ENCODE assay signal across 8 cellular contexts in genomic region chr15:88878720-88879184, GRCh38. TPM values are rescaled to one million over a fixed set of nuclear protein-coding genes. Genes with fewer than 3 reads are reported as not detected.
A peak's percentile ranks its signal among the peaks of the same experiment; 100 is the strongest.
DNase-seq lines count a peak whose midpoint lies in the region; ATAC-seq and TF ChIP-seq lines count a peak whose summit lies in the region.

No MANE protein-coding gene starts in this region.

- TF ChIP-seq RAD21 in HCT116 (IDR thresholded peaks at IDR 0.05; ENCODE audit: low read depth) = peak; percentile 78

- no peak overlapping the region for H3K27ac Mint-ChIP-seq in activated T-helper 2 cell treated with anti-CD3 and anti-CD28 coated beads, Interferon-gamma antibody, Interleukin-2, Interleukin-4, amounts not matched to agents 10 μg/mL and 5 μg/mL and 100 μg/mL, durations not matched to agents 14 hours and 24 hours and 36 hours

- peaks cover 0 to 10% of the 10 kb centered on the region in 2 experiments; a peak in 2 of 4 replicates for H3K4me1 ChIP-seq in HCT116 (ENCODE audit: control insufficient read depth in 1 of 2, insufficient read depth in 2 of 2, low read length in 2 of 2)
- no peaks in the 10 kb centered on the region for H3K4me1 ChIP-seq in left ventricle myocardium inferior

- POLR2A ChIA-PET in HCT116 (lab: Charles Lee) = interaction anchor here (1.0 to 1.2 kb wide), 2 partner anchors 258 to 421 kb away, joined by 3 to 4 read pairs; partner anchors contain the start of gene AEN

- TF ChIP-seq POLR2A in HCT116 (IDR thresholded peaks at IDR 0.05; ENCODE audit: borderline replicate concordance, extremely low read depth, insufficient read depth, insufficient read length) = no peak

- H3K79me2 ChIP-seq in HCT116 (ENCODE audit: insufficient read depth, low read length) = no peaks in the 10 kb centered on the region

- intact Hi-C loops in HCT116 (cut with micrococcal nuclease) (no loop called here), left ventricle myocardium inferior (cut with micrococcal nuclease) (no loop called here)
- intact Hi-C loops in activated T-helper 2 cell treated with anti-CD3 and anti-CD28 coated beads, Interferon-gamma antibody, Interleukin-2, Interleukin-4, amounts not matched to agents 10 μg/mL and 5 μg/mL and 100 μg/mL, durations not matched to agents 14 hours and 24 hours and 36 hours (cut with micrococcal nuclease) = no loop called here

- H3K4me3 ChIP-seq in HCT116 (replicated peaks in 1 of 2; ENCODE audit: low read depth in 1 of 2, low read length in 2 of 2) = no peak overlapping the region
- no peak overlapping the region for H3K4me3 ChIP-seq in left ventricle myocardium inferior

- H3K4me1 Mint-ChIP-seq in activated T-helper 2 cell treated with anti-CD3 and anti-CD28 coated beads, Interferon-gamma antibody, Interleukin-2, Interleukin-4, amounts not matched to agents 10 μg/mL and 5 μg/mL and 100 μg/mL, durations not matched to agents 14 hours and 24 hours and 36 hours (ENCODE audit: low read depth) = no peaks in the 10 kb centered on the region

- no peak overlapping the region for H2AFZ ChIP-seq in HCT116 (ENCODE audit: low read depth, low read length, poor library complexity, severe bottlenecking)

- peaks cover 32% of the 10 kb centered on the region for H3K36me3 Mint-ChIP-seq in activated T-helper 2 cell treated with anti-CD3 and anti-CD28 coated beads, Interferon-gamma antibody, Interleukin-2, Interleukin-4, amounts not matched to agents 10 μg/mL and 5 μg/mL and 100 μg/mL, durations not matched to agents 14 hours and 24 hours and 36 hours (ENCODE audit: low read depth)

- H3K27ac ChIP-seq in HCT116 (ENCODE audit: low read depth, low read length) (no peak overlapping the region), left ventricle myocardium inferior (replicated peaks) (no peak overlapping the region)

- no TSS peak for BruUV-seq in HCT116 (replicated peaks; lab: Mats Ljungman, UMichigan)

- ATAC-seq in HCT116 = peak; percentile 98

- DNase-seq in NCI-H1436 (lab: John Stamatoyannopoulos, UW) (peak; percentile 79), NCI-H1436 treated with DMSO at 0.1 percent for 48 hours (lab: John Stamatoyannopoulos, UW) (no peak), HCT116 (ENCODE audit: low read depth, low spot score) (no peak), NCI-H82 treated with DMSO at 0.1 percent for 48 hours (lab: John Stamatoyannopoulos, UW; ENCODE audit: unreplicated experiment) (peak; percentile 4), left ventricle myocardium inferior (no peak), DMS79 (lab: John Stamatoyannopoulos, UW) (no peak)
- peak; percentile 27 for DNase-seq in activated T-helper 2 cell treated with anti-CD3 and anti-CD28 coated beads, Interferon-gamma antibody, Interleukin-2, Interleukin-4, amounts not matched to agents 10 μg/mL and 5 μg/mL and 100 μg/mL, durations not matched to agents 14 hours and 24 hours and 36 hours (ENCODE audit: low spot score)
- peak; percentile 60 for DNase-seq in stimulated activated CD8-positive, alpha-beta memory T cell treated with anti-CD3 and anti-CD28 coated beads, Interleukin-4, amount 100 ng/mL, for 48 hours

- TF ChIP-seq CTCF in HCT116 (IDR thresholded peaks at IDR 0.05 in 2 of 3, conservative IDR thresholded peaks at IDR 0.05 in 1 of 3; ENCODE audit: borderline replicate concordance in 1 of 3, insufficient read depth in 1 of 3, low read depth in 2 of 3, low read length in 2 of 3) = peak; percentile 84 to 96 (median 85)
- peak; percentile 73 for TF ChIP-seq CTCF in left ventricle myocardium inferior (IDR thresholded peaks at IDR 0.05; ENCODE audit: borderline replicate concordance)

- H3K9me2 ChIP-seq in HCT116 (ENCODE audit: insufficient read depth) = no peaks in the 10 kb centered on the region

- H3K36me3 ChIP-seq in HCT116 (ENCODE audit: control insufficient read depth in 1 of 2, insufficient read depth in 2 of 2, low read length in 2 of 2) (no peaks in the 10 kb centered on the region), left ventricle myocardium inferior (no peaks in the 10 kb centered on the region)

- no peak overlapping the region for H3K9ac ChIP-seq in HCT116 (ENCODE audit: low read length)

- no peak overlapping the region for H3K4me2 ChIP-seq in HCT116 (ENCODE audit: low read length)

- RAD21 ChIA-PET in HCT116 (lab: Charles Lee; ENCODE audit: low non-redundant PET in 1 of 2, low total read pairs in 2 of 2, uncharacterized antibody in 2 of 2, unreplicated experiment in 2 of 2) = no interaction called here

- no peaks in the 10 kb centered on the region for H4K20me1 ChIP-seq in HCT116 (ENCODE audit: insufficient read depth)

- CTCF ChIA-PET in HCT116 (lab: Charles Lee) = interaction anchor here (0.6 to 2.0 kb wide), 24 partner anchors 8 to 421 kb away, joined by 3 to 12 read pairs (median 4); partner anchors contain the start of genes ABHD2, HAPLN3 and ISG20

- no peaks in the 10 kb centered on the region for H3K27me3 ChIP-seq in HCT116 (ENCODE audit: insufficient read depth, low read length)
- H3K27me3 ChIP-seq in left ventricle myocardium inferior (ENCODE audit: low read depth) = peaks cover 3% of the 10 kb centered on the region

- H3K4me3 Mint-ChIP-seq in activated T-helper 2 cell treated with anti-CD3 and anti-CD28 coated beads, Interferon-gamma antibody, Interleukin-2, Interleukin-4, amounts not matched to agents 10 μg/mL and 5 μg/mL and 100 μg/mL, durations not matched to agents 14 hours and 24 hours and 36 hours (ENCODE audit: low read depth) = no peak overlapping the region

- H3K27me3 Mint-ChIP-seq in activated T-helper 2 cell treated with anti-CD3 and anti-CD28 coated beads, Interferon-gamma antibody, Interleukin-2, Interleukin-4, amounts not matched to agents 10 μg/mL and 5 μg/mL and 100 μg/mL, durations not matched to agents 14 hours and 24 hours and 36 hours (ENCODE audit: low read depth) = no peaks in the 10 kb centered on the region

- H3K9me3 Mint-ChIP-seq in activated T-helper 2 cell treated with anti-CD3 and anti-CD28 coated beads, Interferon-gamma antibody, Interleukin-2, Interleukin-4, amounts not matched to agents 10 μg/mL and 5 μg/mL and 100 μg/mL, durations not matched to agents 14 hours and 24 hours and 36 hours = no peaks in the 10 kb centered on the region

- H3K9me3 ChIP-seq in HCT116 (ENCODE audit: control insufficient read depth in 1 of 2, insufficient read depth in 1 of 2, low read depth in 1 of 2, low read length in 2 of 2) = no peaks in the 10 kb centered on the region
- H3K9me3 ChIP-seq in left ventricle myocardium inferior (replicated peaks) = no peaks in the 10 kb centered on the region

TF ChIP-seq in HCT116, 20 proteins besides CTCF, POLR2A, EP300 and RAD21 (continues in another document):
- TF ChIP-seq ZBTB33 (IDR thresholded peaks at IDR 0.05; ENCODE audit: extremely low read depth, insufficient replicate concordance, low read length) (no peak), EGR1 (IDR thresholded peaks at IDR 0.05; ENCODE audit: low read depth) (no peak), EZH2phosphoT487 (IDR thresholded peaks at IDR 0.05; ENCODE audit: borderline replicate concordance) (no peak), ELF1 (IDR thresholded peaks at IDR 0.05; ENCODE audit: borderline replicate concordance, low read depth) (no peak), TCF7L2 (IDR thresholded peaks at IDR 0.05; ENCODE audit: borderline replicate concordance, extremely low read depth, insufficient read depth, insufficient read length) (no peak), ZNF274 (IDR thresholded peaks at IDR 0.05; ENCODE audit: low read depth, low read length) (no peak)

RNA-seq across cellular contexts. Expression of gene HAPLN3, which starts 16.6 kb away (rescaled TPM):
- 10.9 TPM for total RNA-seq in HCT116 (2021; ENCODE audit: unreplicated experiment)
- polyA plus RNA-seq in HCT116 (2012) = 6.4 and 7.5 TPM in 2 replicates
- 68.1 and 71.4 TPM in 2 replicates for total RNA-seq in activated T-helper 2 cell treated with anti-CD3 and anti-CD28 coated beads, Interferon-gamma antibody, Interleukin-2, Interleukin-4, amounts not matched to agents 10 μg/mL and 5 μg/mL and 100 μg/mL, durations not matched to agents 14 hours and 24 hours and 36 hours
- 3.2 TPM for total RNA-seq in left ventricle myocardium inferior

RNA-seq across cellular contexts. Expression of gene MFGE8, which starts 34.4 kb away (rescaled TPM):
- total RNA-seq in HCT116 (2021; ENCODE audit: unreplicated experiment) (70.7 TPM), left ventricle myocardium inferior (421 TPM)
- polyA plus RNA-seq in HCT116 (2012) = 85.6 and 90.0 TPM in 2 replicates
- 13.4 and 13.7 TPM in 2 replicates for total RNA-seq in activated T-helper 2 cell treated with anti-CD3 and anti-CD28 coated beads, Interferon-gamma antibody, Interleukin-2, Interleukin-4, amounts not matched to agents 10 μg/mL and 5 μg/mL and 100 μg/mL, durations not matched to agents 14 hours and 24 hours and 36 hours

Comparison
In these comparisons a context has a peak if more than half of its experiments do, and no peak if none do; other contexts are left out.
1. DNase-seq: peak in NCI-H1436 (single experiment), NCI-H82 treated with DMSO at 0.1 percent for 48 hours (single experiment), activated T-helper 2 cell treated with anti-CD3 and anti-CD28 coated beads, Interferon-gamma antibody, Interleukin-2, Interleukin-4, amounts not matched to agents 10 μg/mL and 5 μg/mL and 100 μg/mL, durations not matched to agents 14 hours and 24 hours and 36 hours (single experiment) and stimulated activated CD8-positive, alpha-beta memory T cell treated with anti-CD3 and anti-CD28 coated beads, Interleukin-4, amount 100 ng/mL, for 48 hours (single experiment); none in NCI-H1436 treated with DMSO at 0.1 percent for 48 hours (single experiment), HCT116 (single experiment), left ventricle myocardium inferior (single experiment) and DMS79 (single experiment).